25 cellular contexts compared by ENCODE assay signal in the genomic region with DNA sequence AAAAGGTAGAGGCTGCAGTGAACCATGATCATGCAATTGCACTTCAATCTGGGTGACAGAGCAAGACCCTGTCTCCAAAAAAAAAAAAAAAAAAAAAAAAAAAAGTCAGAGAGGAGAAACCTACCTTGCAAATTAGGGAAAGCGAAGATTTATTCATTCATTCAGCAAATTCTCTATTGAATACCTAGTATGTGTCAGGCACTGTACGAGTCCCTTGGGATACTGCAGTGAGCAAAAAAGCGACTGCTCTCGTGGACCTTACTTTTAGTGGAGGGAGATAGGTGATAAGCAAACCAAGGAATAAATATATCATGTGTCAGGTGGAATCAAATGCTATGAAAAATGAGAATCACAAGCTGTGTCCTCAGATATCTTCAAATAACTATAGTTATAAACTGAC.
"Had no signal": no experiment of that assay in that cellular context is flagged by ENCODE, and none has a peak within 500 bp of the region (broad histone marks: within the 10 kb centered on the region; RNA-seq: fewer than 3 reads in every experiment).

No MANE protein-coding gene starts in this region.

- H3K27me3 Mint-ChIP-seq: activated CD4-positive, alpha-beta T cell treated with anti-CD3 and anti-CD28 coated beads, Interleukin-2, amount 10 ng/mL, durations not matched to agents 24 days and 14 days; brain; progenitor cell of endocrine pancreas; stimulated activated naive CD8-positive, alpha-beta T cell treated with anti-CD3 and anti-CD28 coated beads, Interleukin-15, amount 100 ng/mL, for 72 hours; type B pancreatic cell had no signal

- DNase-seq: activated CD4-positive, alpha-beta T cell treated with anti-CD3 and anti-CD28 coated beads, Interleukin-2, amount 10 ng/mL, durations not matched to agents 24 days and 14 days; activated T-cell treated with anti-CD3 and anti-CD28 coated beads for 4 hours; cerebellar nuclear complex; colonic mucosa; effector CD8-positive, alpha-beta T cell; kidney glomerular epithelial cell; lower lobe of right lung; mesenchymal stem cell; ovary; right lobe of liver; stimulated activated CD4-positive, alpha-beta T cell treated with anti-CD3 and anti-CD28 coated beads, Interleukin-4, amount 100 ng/mL, for 1 hour; stimulated activated naive CD8-positive, alpha-beta T cell treated with anti-CD3 and anti-CD28 coated beads, Interleukin-15, amount 100 ng/mL, for 72 hours; substantia nigra; T-helper 9 cell; uterus had no signal

- H3K27me3 ChIP-seq: ascending aorta, cardiac muscle cell, colonic mucosa, ovary, right lobe of liver, uterus had no signal

- H3K36me3 Mint-ChIP-seq: brain, type B pancreatic cell had no signal

- H3K27ac ChIP-seq: ascending aorta, cardiac muscle cell, colonic mucosa, lower lobe of right lung, ovary, right lobe of liver, uterus, VCaP had no signal

- H3K4me1 ChIP-seq: colonic mucosa, uterus had no signal

- H3K4me3 Mint-ChIP-seq: brain, type B pancreatic cell had no signal

- H3K36me3 ChIP-seq: ascending aorta, cardiac muscle cell, colonic mucosa, lower lobe of right lung, ovary, right lobe of liver, uterus had no signal

- H3K9me3 Mint-ChIP-seq: activated CD4-positive, alpha-beta T cell treated with anti-CD3 and anti-CD28 coated beads, Interleukin-2, amount 10 ng/mL, durations not matched to agents 24 days and 14 days; activated T-helper 2 cell treated with anti-CD3 and anti-CD28 coated beads, Interferon-gamma antibody, Interleukin-2, Interleukin-4, amounts not matched to agents 10 μg/mL and 5 μg/mL and 100 μg/mL, durations not matched to agents 14 hours and 24 hours and 36 hours; brain; type B pancreatic cell had no signal

- H3K9me3 ChIP-seq: ascending aorta, colonic mucosa, lower lobe of right lung, ovary, right lobe of liver, uterus had no signal

- H3K27ac Mint-ChIP-seq: brain, progenitor cell of endocrine pancreas, type B pancreatic cell had no signal

- FAIRE-seq: frontal cortex, TTC549 had no signal

- ATAC-seq: left lobe of liver; lower lobe of right lung; right lobe of liver; stimulated activated naive CD8-positive, alpha-beta T cell treated with anti-CD3 and anti-CD28 coated beads, Interleukin-15, amount 100 ng/mL, for 72 hours had no signal

- H3K4me3 ChIP-seq: ascending aorta, cardiac muscle cell, colonic mucosa, lower lobe of right lung, ovary, right lobe of liver, uterus had no signal
